In the genomic region with DNA sequence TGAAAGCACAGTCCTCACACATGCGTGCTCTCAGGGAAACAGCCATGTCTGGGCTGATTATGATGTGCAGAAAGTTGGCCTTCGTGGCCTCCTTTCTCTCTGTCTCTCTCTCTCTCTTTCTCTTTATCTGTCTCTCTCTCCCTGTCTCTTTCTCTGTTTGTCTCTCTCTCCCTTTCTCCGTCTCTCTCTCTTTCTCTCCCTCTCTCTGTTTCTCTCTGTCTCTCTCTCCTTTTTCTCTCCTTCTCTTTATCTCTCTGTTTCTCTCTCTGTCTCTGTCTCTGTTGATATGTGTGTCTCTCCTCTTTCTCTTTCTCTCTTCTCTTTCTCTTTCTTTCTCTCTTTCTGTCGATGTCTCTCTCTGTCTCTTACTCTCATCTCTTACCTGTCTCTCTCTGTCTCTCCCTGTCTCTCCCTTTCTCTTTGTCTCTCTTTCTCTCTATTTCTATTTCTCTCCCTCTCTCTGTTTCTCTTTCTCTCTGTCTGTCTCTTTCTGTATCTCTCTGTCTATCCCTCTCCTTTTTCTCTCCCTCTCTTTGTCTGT, we compare ENCODE assay signal across 2 cellular contexts.
TF ChIP-seq lines count a peak whose summit lies in the region.

No MANE protein-coding gene starts in this region.

TF ChIP-seq in GM23338, 12 proteins besides CTCF, POLR2A, EP300 and RAD21:
- TF ChIP-seq JUNB (IDR thresholded peaks at IDR 0.05; ENCODE audit: unreplicated experiment) (no peak), STAT1 (IDR thresholded peaks at IDR 0.05; ENCODE audit: unreplicated experiment) (no peak), CREB1 (CRISPR knock-in tag; IDR thresholded peaks at IDR 0.05; ENCODE audit: low read depth) (no peak), NANOG (IDR thresholded peaks at IDR 0.05; ENCODE audit: borderline replicate concordance) (no peak)

TF ChIP-seq in H1, 55 proteins besides CTCF, POLR2A, EP300 and RAD21:
- TF ChIP-seq ATF3 (IDR thresholded peaks at IDR 0.05; ENCODE audit: insufficient read depth, low read depth, low read length) (no peak), BRCA1 (IDR thresholded peaks at IDR 0.05; ENCODE audit: low read depth, low read length) (no peak), HDAC6 (IDR thresholded peaks at IDR 0.05; ENCODE audit: low read depth, low read length) (no peak), RNF2 (IDR thresholded peaks at IDR 0.05; ENCODE audit: borderline replicate concordance, low read depth, low read length, missing control alignments, poor library complexity, severe bottlenecking) (no peak), RFX5 (IDR thresholded peaks at IDR 0.05; ENCODE audit: borderline replicate concordance, low read depth, low read length) (no peak), RBBP5 (IDR thresholded peaks at IDR 0.05; ENCODE audit: borderline replicate concordance, low read depth, low read length) (no peak), ASH2L (IDR thresholded peaks at IDR 0.05; ENCODE audit: low read length) (no peak), MAFK (IDR thresholded peaks at IDR 0.05; ENCODE audit: low read depth, low read length) (no peak), NRF1 (IDR thresholded peaks at IDR 0.05; ENCODE audit: low read depth, low read length) (no peak), JUND (IDR thresholded peaks at IDR 0.05; ENCODE audit: low read length) (no peak), CTBP2 (IDR thresholded peaks at IDR 0.05; ENCODE audit: borderline replicate concordance, insufficient read depth, insufficient read length, low read length) (no peak), CREB1 (IDR thresholded peaks at IDR 0.05) (no peak)
- TF ChIP-seq, protein P1, sequence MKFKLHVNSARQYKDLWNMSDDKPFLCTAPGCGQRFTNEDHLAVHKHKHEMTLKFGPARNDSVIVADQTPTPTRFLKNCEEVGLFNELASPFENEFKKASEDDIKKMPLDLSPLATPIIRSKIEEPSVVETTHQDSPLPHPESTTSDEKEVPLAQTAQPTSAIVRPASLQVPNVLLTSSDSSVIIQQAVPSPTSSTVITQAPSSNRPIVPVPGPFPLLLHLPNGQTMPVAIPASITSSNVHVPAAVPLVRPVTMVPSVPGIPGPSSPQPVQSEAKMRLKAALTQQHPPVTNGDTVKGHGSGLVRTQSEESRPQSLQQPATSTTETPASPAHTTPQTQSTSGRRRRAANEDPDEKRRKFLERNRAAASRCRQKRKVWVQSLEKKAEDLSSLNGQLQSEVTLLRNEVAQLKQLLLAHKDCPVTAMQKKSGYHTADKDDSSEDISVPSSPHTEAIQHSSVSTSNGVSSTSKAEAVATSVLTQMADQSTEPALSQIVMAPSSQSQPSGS (IDR thresholded peaks at IDR 0.05; ENCODE audit: low read length): no peak
